In the genomic region with DNA sequence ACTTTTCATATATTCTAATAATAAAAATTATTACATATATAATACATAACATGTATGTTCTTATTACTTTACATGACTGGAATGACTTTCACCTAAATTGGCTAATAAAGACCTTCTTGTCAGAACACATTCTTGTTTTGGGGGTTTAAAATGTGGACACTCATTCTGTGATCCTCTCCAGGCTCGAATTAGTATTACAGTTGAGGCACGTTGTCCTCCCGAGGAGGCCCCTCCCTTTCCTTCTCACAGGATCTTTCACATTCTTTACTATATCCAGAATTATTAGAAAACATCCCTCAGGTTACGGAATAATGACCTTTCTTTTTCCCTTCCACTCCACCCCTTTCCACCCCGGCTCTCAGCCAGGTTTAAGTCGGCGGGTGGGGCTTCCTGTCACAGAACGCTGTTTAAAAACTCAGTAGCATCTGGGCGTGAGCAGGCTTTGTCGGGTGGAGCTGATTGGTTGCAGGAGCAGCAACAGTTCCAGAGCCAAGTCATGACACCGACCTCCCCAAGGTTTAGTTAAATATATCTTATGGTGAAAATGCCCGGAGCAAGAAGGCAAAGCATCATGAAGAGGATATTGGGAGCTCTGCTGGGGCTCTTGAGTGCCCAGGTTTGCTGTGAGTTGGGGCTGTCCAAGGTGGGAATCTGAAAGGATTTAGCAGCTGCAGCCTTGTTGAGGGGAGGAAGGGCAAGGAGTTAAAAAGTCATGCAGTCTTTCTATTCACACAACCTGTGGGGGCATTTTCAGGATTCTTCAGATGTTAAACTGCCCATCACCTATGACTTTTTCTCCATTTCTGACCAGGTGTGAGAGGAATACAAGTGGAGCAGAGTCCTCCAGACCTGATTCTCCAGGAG, we compare ENCODE assay signal across 7 cellular contexts.
DNase-seq lines count a peak whose midpoint lies in the region; ATAC-seq and TF ChIP-seq lines count a peak whose summit lies in the region.

No MANE protein-coding gene starts in this region.

- peaks cover 16% of the 10 kb centered on the region for H3K4me1 Mint-ChIP-seq in activated CD8-positive, alpha-beta memory T cell treated with anti-CD3 and anti-CD28 coated beads, Interleukin-2, amount 10 ng/mL, durations not matched to agents 7 days and 5 days
- peaks cover 21% of the 10 kb centered on the region for H3K4me1 Mint-ChIP-seq in stimulated activated memory B cell treated with anti-CD40 and anti-IgM and Interleukin-4, amounts not matched to agents 10 μg/mL and 1 μg/mL and 100 μg/mL, for 72 hours

- CTCF ChIA-PET in activated CD8-positive, alpha-beta memory T cell treated with anti-CD3 and anti-CD28 coated beads, Interleukin-2, amount 10 ng/mL, durations not matched to agents 7 days and 5 days (lab: Charles Lee): interaction anchor here (0.9 to 2.0 kb wide), 6 partner anchors 17 to 83 kb away, joined by 3 to 10 read pairs (median 4); no protein-coding TSS in a partner anchor

- intact Hi-C loops in heart right ventricle (cut with DNase I) (no loop called here), head of caudate nucleus (cut with DNase I) (no loop called here)

- peaks cover 0 to 15% (median 0%) of the 10 kb centered on the region in 9 donors for H3K4me1 ChIP-seq in heart right ventricle

- peak; percentile 74 for DNase-seq in activated CD8-positive, alpha-beta memory T cell treated with anti-CD3 and anti-CD28 coated beads, Interleukin-2, amount 10 ng/mL, durations not matched to agents 7 days and 5 days
- DNase-seq in heart right ventricle (peak; percentile 24 to 34), head of caudate nucleus (no peak), glomerular visceral epithelial cell (ENCODE audit: extremely low spot score) (no peak)

- H3K4me3 Mint-ChIP-seq in activated CD8-positive, alpha-beta memory T cell treated with anti-CD3 and anti-CD28 coated beads, Interleukin-2, amount 10 ng/mL, durations not matched to agents 7 days and 5 days: peak overlapping the region; percentile 81
- H3K4me3 Mint-ChIP-seq in stimulated activated memory B cell treated with anti-CD40 and anti-IgM and Interleukin-4, amounts not matched to agents 10 μg/mL and 1 μg/mL and 100 μg/mL, for 72 hours: peak overlapping the region; percentile 52

- H3K36me3 Mint-ChIP-seq in activated CD8-positive, alpha-beta memory T cell treated with anti-CD3 and anti-CD28 coated beads, Interleukin-2, amount 10 ng/mL, durations not matched to agents 7 days and 5 days: peaks cover 2% of the 10 kb centered on the region
- H3K36me3 Mint-ChIP-seq in stimulated activated memory B cell treated with anti-CD40 and anti-IgM and Interleukin-4, amounts not matched to agents 10 μg/mL and 1 μg/mL and 100 μg/mL, for 72 hours: no peaks in the 10 kb centered on the region

- ATAC-seq in GM21447 (IDR thresholded peaks at IDR 0.05; ENCODE audit: unreplicated experiment) (peak; percentile 42), HG03460 (IDR thresholded peaks at IDR 0.05; ENCODE audit: unreplicated experiment) (peak; percentile 47), heart right ventricle (peak; percentile 50 to 95 (median 70))
- peak; percentile 93 for ATAC-seq in activated CD8-positive, alpha-beta memory T cell treated with anti-CD3 and anti-CD28 coated beads, Interleukin-2, amount 10 ng/mL, durations not matched to agents 7 days and 5 days
- ATAC-seq in stimulated activated memory B cell treated with anti-CD40 and anti-IgM and Interleukin-4, amounts not matched to agents 10 μg/mL and 1 μg/mL and 100 μg/mL, for 72 hours: peak; percentile 57

- H3K36me3 ChIP-seq in heart right ventricle: no peaks in the 10 kb centered on the region

- H3K9me3 ChIP-seq in heart right ventricle: peaks cover 0 to 16% (median 0%) of the 10 kb centered on the region in 11 donors

- H3K27ac ChIP-seq in heart right ventricle: peak overlapping the region in 2 of 10 donors; percentile 23 to 64

- peaks cover 0 to 15% (median 5%) of the 10 kb centered on the region in 7 donors for H3K27me3 ChIP-seq in heart right ventricle

- H3K4me3 ChIP-seq in heart right ventricle: peak overlapping the region in 5 of 10 donors; percentile 9 to 34 (median 23)

- no peak for TF ChIP-seq CTCF in heart right ventricle (IDR thresholded peaks at IDR 0.05)

- WGBS in heart right ventricle, 2 donors: 6 to 7% methylated on average over 12 of the region's 12 CpGs

- H3K27me3 Mint-ChIP-seq in activated CD8-positive, alpha-beta memory T cell treated with anti-CD3 and anti-CD28 coated beads, Interleukin-2, amount 10 ng/mL, durations not matched to agents 7 days and 5 days: no peaks in the 10 kb centered on the region
- H3K27me3 Mint-ChIP-seq in stimulated activated memory B cell treated with anti-CD40 and anti-IgM and Interleukin-4, amounts not matched to agents 10 μg/mL and 1 μg/mL and 100 μg/mL, for 72 hours: peaks cover 83% of the 10 kb centered on the region

- H3K9me3 Mint-ChIP-seq in activated CD8-positive, alpha-beta memory T cell treated with anti-CD3 and anti-CD28 coated beads, Interleukin-2, amount 10 ng/mL, durations not matched to agents 7 days and 5 days (ENCODE audit: low read depth): no peaks in the 10 kb centered on the region
- H3K9me3 Mint-ChIP-seq in stimulated activated memory B cell treated with anti-CD40 and anti-IgM and Interleukin-4, amounts not matched to agents 10 μg/mL and 1 μg/mL and 100 μg/mL, for 72 hours: peaks cover 6% of the 10 kb centered on the region

- peak overlapping the region; percentile 92 for H3K27ac Mint-ChIP-seq in activated CD8-positive, alpha-beta memory T cell treated with anti-CD3 and anti-CD28 coated beads, Interleukin-2, amount 10 ng/mL, durations not matched to agents 7 days and 5 days
- H3K27ac Mint-ChIP-seq in stimulated activated memory B cell treated with anti-CD40 and anti-IgM and Interleukin-4, amounts not matched to agents 10 μg/mL and 1 μg/mL and 100 μg/mL, for 72 hours: no peak overlapping the region

Comparison
In these comparisons a context has a peak if more than half of its experiments do, and no peak if none do; other contexts are left out.
1. ATAC-seq: peak in every context shown above with its lines; median percentile 93 in activated CD8-positive, alpha-beta memory T cell treated with anti-CD3 and anti-CD28 coated beads, Interleukin-2, amount 10 ng/mL, durations not matched to agents 7 days and 5 days; 70 in heart right ventricle; 57 in stimulated activated memory B cell treated with anti-CD40 and anti-IgM and Interleukin-4, amounts not matched to agents 10 μg/mL and 1 μg/mL and 100 μg/mL, for 72 hours; 47 in HG03460; 42 in GM21447.
2. DNase-seq: peak in activated CD8-positive, alpha-beta memory T cell treated with anti-CD3 and anti-CD28 coated beads, Interleukin-2, amount 10 ng/mL, durations not matched to agents 7 days and 5 days (single experiment) and heart right ventricle (2 of 2); none in head of caudate nucleus (0 of 42) and glomerular visceral epithelial cell (single experiment).